8 cellular contexts compared by ENCODE assay signal in genomic region chr14:87049886-87050820, GRCh38.
DNase-seq lines count a peak whose midpoint lies in the region; ATAC-seq lines count a peak whose summit lies in the region.

No MANE protein-coding gene starts in this region.

- no peak for ATAC-seq in HG02970 (IDR thresholded peaks at IDR 0.05; ENCODE audit: low FRiP score, unreplicated experiment)

- intact Hi-C loops in head of caudate nucleus (cut with DNase I), result no loop called here

- in situ Hi-C loops in SK-MEL-5 (cut with HindIII; ENCODE audit: low pct_unique_long_range_greater_than_20kb, low sequenced_read_pairs), result no loop called here

- peak; percentile 46 for DNase-seq in DMS53 treated with DMSO at 0.1 percent for 48 hours (lab: John Stamatoyannopoulos, UW; ENCODE audit: unreplicated experiment)
- DNase-seq in HPDE6-E6E7 (ENCODE audit: extremely low spot score), result peak; percentile 71
- DNase-seq in SK-MEL-5 (ENCODE audit: low read depth, low spot score), result peak; percentile 63
- peak; percentile 13 for DNase-seq in left kidney (ENCODE audit: low read depth, low spot score)
- no peak for DNase-seq in NCI-H226
- DNase-seq in head of caudate nucleus, result no peak
- no peak for DNase-seq in MV-4-11 (lab: John Stamatoyannopoulos, UW)

Comparison
In these comparisons a context has a peak if more than half of its experiments do, and no peak if none do; other contexts are left out.
1. DNase-seq: peak in DMS53 treated with DMSO at 0.1 percent for 48 hours (single experiment), HPDE6-E6E7 (single experiment), SK-MEL-5 (single experiment) and left kidney (single experiment); none in NCI-H226 (single experiment), head of caudate nucleus (0 of 42) and MV-4-11 (single experiment).